27 cellular contexts compared by ENCODE assay signal in genomic region chr3:11363732-11364131, GRCh38.
A peak's percentile ranks its signal among the peaks of the same experiment; 100 is the strongest.
DNase-seq lines count a peak whose midpoint lies in the region; ATAC-seq, FAIRE-seq and TF ChIP-seq lines count a peak whose summit lies in the region.
"Had no signal": no experiment of that assay in that cellular context is flagged by ENCODE, and none has a peak within 500 bp of the region (broad histone marks: within the 10 kb centered on the region; RNA-seq: fewer than 3 reads in every experiment).

No MANE protein-coding gene starts in this region.

- no peak overlapping the region for H3K9ac ChIP-seq in GM12878 (ENCODE audit: control insufficient read depth, insufficient read depth, low read length)
- H3K9ac ChIP-seq: parathyroid adenoma had no signal

- H3K79me2 ChIP-seq in ACC112 (ENCODE audit: control insufficient read depth, insufficient read depth, low read length, unreplicated experiment) (no peaks in the 10 kb centered on the region), GM12878 (ENCODE audit: control insufficient read depth, insufficient read depth, low read length) (no peaks in the 10 kb centered on the region)
- H3K79me2 ChIP-seq: parathyroid adenoma had no signal

- H2AFZ ChIP-seq in ACC112 (ENCODE audit: low read length, unreplicated experiment), result no peak overlapping the region
- no peak overlapping the region for H2AFZ ChIP-seq in GM12878 (ENCODE audit: control insufficient read depth, low read depth, low read length)
- H2AFZ ChIP-seq: parathyroid adenoma had no signal

- TF ChIP-seq EP300 in GM12878 (IDR thresholded peaks at IDR 0.05; ENCODE audit: borderline replicate concordance in 1 of 2, control insufficient read depth in 1 of 2, low read depth in 2 of 2, low read length in 2 of 2), result no peak

- no peak for TF ChIP-seq POLR2A in GM12878 (IDR thresholded peaks at IDR 0.05; ENCODE audit: low read depth, low read length)

- no peak for ATAC-seq in GM12878
- no peak for ATAC-seq in GM21717 (IDR thresholded peaks at IDR 0.05; ENCODE audit: unreplicated experiment)
- ATAC-seq: left lung, T-helper 17 cell had no signal

- in situ Hi-C loops in GM12878 (cut with MboI), result no loop called here

- H3K36me3 ChIP-seq in A673 (ENCODE audit: insufficient read depth, low read length, poor library complexity, severe bottlenecking), result peaks cover 6% of the 10 kb centered on the region
- H3K36me3 ChIP-seq in ACC112 (ENCODE audit: insufficient read depth, low read length), result peaks cover 35% of the 10 kb centered on the region
- peaks cover 2 to 23% of the 10 kb centered on the region in 2 experiments for H3K36me3 ChIP-seq in GM12878 (ENCODE audit: control insufficient read depth in 2 of 2, insufficient read depth in 2 of 2, low read length in 1 of 2)
- H3K36me3 ChIP-seq in H7 (replicated peaks; ENCODE audit: control insufficient read depth, insufficient read depth, low read length), result no peaks in the 10 kb centered on the region
- H3K36me3 ChIP-seq: colonic mucosa had no signal

- DNase-seq in A673 (ENCODE audit: low spot score) (peak; percentile 30), KG1 (lab: John Stamatoyannopoulos, UW) (peak; percentile 44), GM12878 (ENCODE audit: low read depth, low spot score) (no peak), islet precursor cell (no peak), H7 (no peak)
- DNase-seq in stimulated activated CD4-positive, alpha-beta T cell treated with anti-CD3 and anti-CD28 coated beads, Interleukin-4, amount 100 ng/mL, for 4 hours, result no peak
- DNase-seq: activated CD4-positive, alpha-beta T cell treated with anti-CD3 and anti-CD28 coated beads for 4 hours; colonic mucosa; effector CD8-positive, alpha-beta T cell; Kasumi-1; left lung; NCI-H1417 treated with DMSO at 0.1 percent for 48 hours; NCI-H2029 treated with DMSO at 0.1 percent for 48 hours; NCI-H2227 treated with DMSO at 0.1 percent for 48 hours; NCI-H526 treated with DMSO at 0.1 percent for 48 hours; retina; Right ventricle myocardium superior; stimulated activated naive B cell treated with anti-CD40 and anti-IgM and Interleukin-4, amounts not matched to agents 10 μg/mL and 1 μg/mL and 100 μg/mL, for 72 hours; T-helper 17 cell; testis had no signal

- H3K4me3 ChIP-seq in A673 (ENCODE audit: low read depth, low read length, poor library complexity, severe bottlenecking) (no peak overlapping the region), ACC112 (ENCODE audit: low read depth, low read length) (no peak overlapping the region), GM12878 (no peak overlapping the region), H7 (ENCODE audit: insufficient read depth, low read depth, low read length) (no peak overlapping the region)
- H3K4me3 ChIP-seq: colonic mucosa, left lung, testis had no signal

- TF ChIP-seq RAD21 in GM12878 (IDR thresholded peaks at IDR 0.05; ENCODE audit: insufficient read depth, low read depth, low read length), result no peak

- TF ChIP-seq CTCF in A673 (conservative IDR thresholded peaks at IDR 0.05; ENCODE audit: low read depth, low read length) (no peak), GM12878 (IDR thresholded peaks at IDR 0.05 in 2 of 3, conservative IDR thresholded peaks at IDR 0.05 in 1 of 3; ENCODE audit: control insufficient read depth in 2 of 3, extremely low read depth in 1 of 3, insufficient read depth in 1 of 3, low read depth in 3 of 3, low read length in 3 of 3) (no peak)

- H3K27ac ChIP-seq in A673 (ENCODE audit: low read depth, low read length, poor library complexity, severe bottlenecking) (no peak overlapping the region), ACC112 (ENCODE audit: low read depth, low read length) (0 out of 2 replicates have a peak overlapping the region, but pooled peaks have one; percentile 13), GM12878 (ENCODE audit: control insufficient read depth, insufficient read depth) (no peak overlapping the region)
- H3K27ac ChIP-seq: C4-2B, colonic mucosa, HL-60, left lung, parathyroid adenoma, testis had no signal

- peaks cover 52% of the 10 kb centered on the region for H3K4me1 ChIP-seq in A673 (ENCODE audit: insufficient read depth, low read length, poor library complexity, severe bottlenecking)
- H3K4me1 ChIP-seq in ACC112 (ENCODE audit: control insufficient read depth, insufficient read depth, low read length, unreplicated experiment), result peaks cover 25% of the 10 kb centered on the region
- H3K4me1 ChIP-seq in GM12878 (ENCODE audit: control insufficient read depth, insufficient read depth, low read length), result no peaks in the 10 kb centered on the region
- H3K4me1 ChIP-seq: colonic mucosa had no signal

- H3K9me3 ChIP-seq in A673 (ENCODE audit: low read depth, low read length, poor library complexity, severe bottlenecking), result no peaks in the 10 kb centered on the region
- H3K9me3 ChIP-seq in GM12878 (replicated peaks; ENCODE audit: control insufficient read depth, insufficient read depth, low read length), result no peaks in the 10 kb centered on the region
- H3K9me3 ChIP-seq: colonic mucosa, left lung, testis had no signal

- FAIRE-seq in GM12878 (lab: Jason Lieb, UNC), result peak; percentile 7
- FAIRE-seq: astrocyte, G401.6 had no signal

- H3K27me3 ChIP-seq in A673 (replicated peaks; ENCODE audit: insufficient read depth, low read depth, low read length, poor library complexity), result no peaks in the 10 kb centered on the region
- no peaks in the 10 kb centered on the region for H3K27me3 ChIP-seq in ACC112 (ENCODE audit: insufficient read depth, low read length)
- no peaks in the 10 kb centered on the region for H3K27me3 ChIP-seq in GM12878 (replicated peaks in 1 of 2; ENCODE audit: control insufficient read depth in 2 of 2, insufficient read depth in 2 of 2, low read length in 1 of 2)
- H3K27me3 ChIP-seq in H7 (ENCODE audit: control insufficient read depth, insufficient read depth, low read length), result no peaks in the 10 kb centered on the region
- H3K27me3 ChIP-seq: colonic mucosa, left lung, testis had no signal

- SMC1A ChIA-PET in GM12878 (lab: Charles Lee; ENCODE audit: uncharacterized antibody, unreplicated experiment), result interaction anchor here (1.0 to 1.3 kb wide), 4 partner anchors 10 to 29 kb away, joined by 3 to 6 read pairs (median 4); no protein-coding TSS in a partner anchor

- CTCF ChIA-PET in A673 (lab: Charles Lee), result no interaction called here
- CTCF ChIA-PET in GM12878 (lab: Yijun Ruan, JAX), result interaction anchor here (1.6 to 1.8 kb wide), 2 partner anchors 16 to 304 kb away, joined by 5 to 6 read pairs; no protein-coding TSS in a partner anchor

- 37% methylated on average over 2 of the region's 2 CpGs for WGBS in GM12878 (ENCODE audit: insufficient coverage, insufficient replicate concordance, low lambda C conversion rate, missing lambda C conversion rate)

- intact Hi-C loops in A673 (cut with micrococcal nuclease; ENCODE audit: unreplicated experiment), result no loop called here
- intact Hi-C loops in GM12878 (cut with micrococcal nuclease; ENCODE audit: unreplicated experiment), result no loop called here

- BruUV-seq in A673 (replicated peaks; lab: Mats Ljungman, UMichigan) (no TSS peak), GM12878 (replicated peaks; lab: Mats Ljungman, UMichigan) (no TSS peak)

- H3K4me2 ChIP-seq in GM12878 (ENCODE audit: control insufficient read depth, insufficient read depth), result no peak overlapping the region

- POLR2A ChIA-PET in A673 (lab: Charles Lee; ENCODE audit: low non-redundant PET), result no interaction called here
- POLR2A ChIA-PET in GM12878 (lab: Charles Lee), result no interaction called here

- H4K20me1 ChIP-seq in GM12878 (ENCODE audit: control insufficient read depth, insufficient read depth), result no peaks in the 10 kb centered on the region

- RAD21 ChIA-PET in GM12878 (lab: Charles Lee; ENCODE audit: unreplicated experiment), result interaction anchor here (0.6 to 1.6 kb wide), 2 partner anchors 16 to 126 kb away, joined by 3 to 4 read pairs; no protein-coding TSS in a partner anchor

TF ChIP-seq in GM12878, 131 proteins besides CTCF, POLR2A, EP300 and RAD21:
- TF ChIP-seq RUNX3 (IDR thresholded peaks at IDR 0.05; ENCODE audit: low read length) (0 out of 2 replicates have a peak, but pooled peaks have one; percentile 21), HSF1 (IDR thresholded peaks at IDR 0.05; ENCODE audit: low read depth, low read length) (no peak)

Comparison
In these comparisons a context has a peak if more than half of its experiments do, and no peak if none do; other contexts are left out.
1. DNase-seq: peak in A673 (single experiment) and KG1 (single experiment); none in GM12878 (single experiment), islet precursor cell (single experiment), H7 (single experiment) and stimulated activated CD4-positive, alpha-beta T cell treated with anti-CD3 and anti-CD28 coated beads, Interleukin-4, amount 100 ng/mL, for 4 hours (0 of 2).